ENCODE assay signal across 1 cellular context in genomic region chr14:68463705-68464104, GRCh38.
TF ChIP-seq lines count a peak whose summit lies in the region.

No MANE protein-coding gene starts in this region.

TF ChIP-seq in liver, 16 proteins besides CTCF, POLR2A, EP300 and RAD21:
- no peak for TF ChIP-seq EGR1 (IDR thresholded peaks at IDR 0.05; ENCODE audit: low read depth in 2 of 2)
- TF ChIP-seq HNF4A (conservative IDR thresholded peaks at IDR 0.05) = peak; percentile 45
- peak; percentile 34 for TF ChIP-seq SP1 (IDR thresholded peaks at IDR 0.05)
- TF ChIP-seq YY1 (IDR thresholded peaks at IDR 0.05) = peak; percentile 57
- TF ChIP-seq FOXA2 (IDR thresholded peaks at IDR 0.05) = no peak
- no peak for TF ChIP-seq NR2F2 (IDR thresholded peaks at IDR 0.05)
- no peak for TF ChIP-seq REST (IDR thresholded peaks at IDR 0.05)
- TF ChIP-seq MAX (IDR thresholded peaks at IDR 0.05) = peak; percentile 51
- TF ChIP-seq ATF3 (IDR thresholded peaks at IDR 0.05) = peak; percentile 72
- no peak for TF ChIP-seq FOXA1 (IDR thresholded peaks at IDR 0.05)
- TF ChIP-seq ZBTB33 (IDR thresholded peaks at IDR 0.05) = no peak
- TF ChIP-seq RXRA (IDR thresholded peaks at IDR 0.05) = peak; percentile 48 to 52
- no peak for TF ChIP-seq TAF1 (conservative IDR thresholded peaks at IDR 0.05)
